ENCODE assay signal across 16 cellular contexts in genomic region chr7:16416289-16417282, GRCh38. TPM values are rescaled to one million over a fixed set of nuclear protein-coding genes. Genes with fewer than 3 reads are reported as not detected.
DNase-seq lines count a peak whose midpoint lies in the region; ATAC-seq and TF ChIP-seq lines count a peak whose summit lies in the region.
"Had no signal": no experiment of that assay in that cellular context is flagged by ENCODE, and none has a peak within 500 bp of the region (broad histone marks: within the 10 kb centered on the region; RNA-seq: fewer than 3 reads in every experiment).

No MANE protein-coding gene starts in this region.

- no peak overlapping the region for H2AFZ ChIP-seq in PC-9

- DNase-seq in GF-D8 (lab: John Stamatoyannopoulos, UW) (peak; percentile 85), PC-9 (peak; percentile 58 to 95), chondrocyte (ENCODE audit: low spot score) (no peak), non-pigmented ciliary epithelial cell (ENCODE audit: low read depth) (peak; percentile 55), NCI-H187 (lab: John Stamatoyannopoulos, UW) (no peak)
- no peak for DNase-seq in activated naive CD4-positive, alpha-beta T cell treated with anti-CD3 and anti-CD28 coated beads, Interleukin-2, amount 50 U/mL, for 16 hours
- no peak for DNase-seq in activated naive CD8-positive, alpha-beta T cell treated with anti-CD3 and anti-CD28 coated beads, Interleukin-2, amount 50 U/mL, for 24 hours
- DNase-seq: activated CD4-positive, alpha-beta T cell treated with anti-CD3 and anti-CD28 coated beads for 48 hours; hippocampal formation; NCI-H510A treated with DMSO at 0.1 percent for 48 hours had no signal

- no peaks in the 10 kb centered on the region for H3K9me2 ChIP-seq in PC-9 (ENCODE audit: insufficient read depth)

- no peak for ATAC-seq in GM19395 (IDR thresholded peaks at IDR 0.05; ENCODE audit: unreplicated experiment)
- no peak for ATAC-seq in activated naive CD8-positive, alpha-beta T cell treated with anti-CD3 and anti-CD28 coated beads, Interleukin-2, amount 50 U/mL, for 24 hours

- intact Hi-C loops in PC-9 (cut with micrococcal nuclease; ENCODE audit: unreplicated experiment) = loop anchor here (1.0 kb wide), 2 partner anchors 97 to 287 kb away; no protein-coding TSS in a partner anchor

- peaks cover 54% of the 10 kb centered on the region for H3K4me1 Mint-ChIP-seq in chondrocyte (ENCODE audit: low read depth)
- peaks cover 16% of the 10 kb centered on the region for H3K4me1 Mint-ChIP-seq in activated naive CD8-positive, alpha-beta T cell treated with anti-CD3 and anti-CD28 coated beads, Interleukin-2, amount 50 U/mL, for 24 hours

- H3K27me3 Mint-ChIP-seq in chondrocyte (ENCODE audit: low read depth) = no peaks in the 10 kb centered on the region
- H3K27me3 Mint-ChIP-seq in activated naive CD8-positive, alpha-beta T cell treated with anti-CD3 and anti-CD28 coated beads, Interleukin-2, amount 50 U/mL, for 24 hours = peaks cover 12% of the 10 kb centered on the region

- no peaks in the 10 kb centered on the region for H3K9me3 Mint-ChIP-seq in chondrocyte (ENCODE audit: low read depth)
- no peaks in the 10 kb centered on the region for H3K9me3 Mint-ChIP-seq in activated naive CD8-positive, alpha-beta T cell treated with anti-CD3 and anti-CD28 coated beads, Interleukin-2, amount 50 U/mL, for 24 hours

- POLR2A ChIA-PET in PC-9 (lab: Charles Lee; ENCODE audit: unreplicated experiment) = interaction anchor here (0.6 to 0.7 kb wide), 3 partner anchors 70 to 636 kb away, joined by 5 to 9 read pairs (median 6); no protein-coding TSS in a partner anchor

- H3K4me1 ChIP-seq in PC-9 (replicated peaks; ENCODE audit: insufficient read depth) = peaks cover 39% of the 10 kb centered on the region

- H3K36me3 Mint-ChIP-seq in chondrocyte (ENCODE audit: low read depth) = no peaks in the 10 kb centered on the region
- H3K36me3 Mint-ChIP-seq in activated naive CD8-positive, alpha-beta T cell treated with anti-CD3 and anti-CD28 coated beads, Interleukin-2, amount 50 U/mL, for 24 hours (ENCODE audit: low read depth) = no peaks in the 10 kb centered on the region

- BruUV-seq in PC-9 (replicated peaks; lab: Mats Ljungman, UMichigan) = no TSS peak

- no peak overlapping the region for H3K4me3 Mint-ChIP-seq in chondrocyte (ENCODE audit: unreplicated experiment)
- no peak overlapping the region for H3K4me3 Mint-ChIP-seq in activated naive CD8-positive, alpha-beta T cell treated with anti-CD3 and anti-CD28 coated beads, Interleukin-2, amount 50 U/mL, for 24 hours

- peak overlapping the region; percentile 21 for H3K4me2 ChIP-seq in PC-9

- peaks cover 33% of the 10 kb centered on the region for H3F3A ChIP-seq in PC-9 (ENCODE audit: insufficient read depth, low read depth)

- H3K9me3 ChIP-seq in PC-9 (ENCODE audit: insufficient read depth, low read depth) = 0 out of 2 replicates have a peak, but pooled peaks cover 8% of the 10 kb centered on the region

- peaks cover 3% of the 10 kb centered on the region for H3K79me2 ChIP-seq in PC-9 (ENCODE audit: low read depth)

- H3K36me3 ChIP-seq in PC-9 (ENCODE audit: low read depth) = no peaks in the 10 kb centered on the region

- no peak overlapping the region for H3K4me3 ChIP-seq in PC-9
- H3K4me3 ChIP-seq: coronary artery had no signal

- CTCF ChIA-PET in PC-9 (lab: Charles Lee) = interaction anchor here (0.7 to 0.9 kb wide), 3 partner anchors 48 to 287 kb away, joined by 3 to 6 read pairs (median 3); no protein-coding TSS in a partner anchor

- H3K27ac Mint-ChIP-seq in chondrocyte (ENCODE audit: unreplicated experiment) = peak overlapping the region; percentile 12
- H3K27ac Mint-ChIP-seq in activated naive CD8-positive, alpha-beta T cell treated with anti-CD3 and anti-CD28 coated beads, Interleukin-2, amount 50 U/mL, for 24 hours = no peak overlapping the region
- H3K27ac Mint-ChIP-seq: activated T-helper 2 cell treated with anti-CD3 and anti-CD28 coated beads, Interferon-gamma antibody, Interleukin-2, Interleukin-4, amounts not matched to agents 10 μg/mL and 5 μg/mL and 100 μg/mL, durations not matched to agents 14 hours and 24 hours and 36 hours had no signal

- H3K27ac ChIP-seq in PC-9 = peak overlapping the region; percentile 71
- H3K27ac ChIP-seq: coronary artery had no signal

- no peaks in the 10 kb centered on the region for H4K20me1 ChIP-seq in PC-9 (ENCODE audit: insufficient read depth)

- H3K27me3 ChIP-seq in PC-9 (ENCODE audit: insufficient read depth, low read depth) = no peaks in the 10 kb centered on the region

- TF ChIP-seq CTCF in PC-9 (conservative IDR thresholded peaks at IDR 0.05) (no peak), chondrocyte (IDR thresholded peaks at IDR 0.05) (no peak)

RNA-seq across cellular contexts. Expression of gene CRPPA, which starts 4.8 kb away (rescaled TPM):
- 8.0 and 9.2 TPM in 2 replicates for total RNA-seq in PC-9 (2021)
- total RNA-seq in chondrocyte = 4.9 to 5.8 TPM (median 5.2 TPM) in 3 replicates

RNA-seq across cellular contexts. Expression of gene SOSTDC1, which starts 49.0 kb away (rescaled TPM):
- total RNA-seq in PC-9 (2021) (not detected in 2 replicates), chondrocyte (not detected in 3 replicates)
- total RNA-seq: activated T-helper 2 cell treated with anti-CD3 and anti-CD28 coated beads, Interferon-gamma antibody, Interleukin-2, Interleukin-4, amounts not matched to agents 10 μg/mL and 5 μg/mL and 100 μg/mL, durations not matched to agents 14 hours and 24 hours and 36 hours; MCF 10A; mesenteric fat pad; subcutaneous adipose tissue had no signal

Comparison
In these comparisons a context has a peak if more than half of its experiments do, and no peak if none do; other contexts are left out.
1. DNase-seq: peak in GF-D8 (single experiment), PC-9 (2 of 2) and non-pigmented ciliary epithelial cell (single experiment); none in chondrocyte (single experiment), NCI-H187 (0 of 2), activated naive CD4-positive, alpha-beta T cell treated with anti-CD3 and anti-CD28 coated beads, Interleukin-2, amount 50 U/mL, for 16 hours (single experiment) and activated naive CD8-positive, alpha-beta T cell treated with anti-CD3 and anti-CD28 coated beads, Interleukin-2, amount 50 U/mL, for 24 hours (single experiment).